In the genomic region with DNA sequence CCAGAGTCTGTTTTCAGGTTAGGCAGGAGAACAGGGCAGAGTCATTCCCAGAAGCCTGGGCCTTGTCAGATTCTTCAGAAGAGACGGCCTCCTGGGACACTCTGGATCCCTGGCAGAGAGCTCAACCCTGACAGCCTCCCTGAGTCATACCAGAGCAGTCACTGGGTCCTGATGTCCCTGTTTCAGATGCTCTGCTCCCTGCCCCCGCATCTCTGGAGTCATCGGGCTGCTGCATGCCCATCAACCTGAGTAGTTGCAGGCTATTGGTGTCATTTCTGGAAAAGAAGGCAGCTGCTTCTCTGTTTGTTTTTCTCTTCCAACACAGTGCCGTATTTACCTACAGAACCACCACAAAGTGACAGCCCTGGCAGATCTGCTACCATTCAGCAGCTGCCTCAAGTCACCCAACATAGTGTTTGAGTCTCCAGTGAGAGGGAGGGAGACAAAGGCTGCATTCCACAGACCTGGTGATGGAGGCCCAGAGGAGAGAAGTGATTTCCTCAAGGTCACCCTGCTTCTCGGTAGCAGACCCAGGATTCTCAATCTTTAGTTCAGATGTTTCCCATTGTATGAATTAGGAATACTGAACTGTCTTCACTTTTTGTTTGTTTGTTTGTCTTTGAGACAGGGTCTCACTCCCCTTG, we compare ENCODE assay signal across 8 cellular contexts.
DNase-seq lines count a peak whose midpoint lies in the region; ATAC-seq lines count a peak whose summit lies in the region.

No MANE protein-coding gene starts in this region.

- peak; percentile 72 for ATAC-seq in HG02678 (IDR thresholded peaks at IDR 0.05; ENCODE audit: unreplicated experiment)
- peak in 1 of 2 donors; percentile 97 for ATAC-seq in left cardiac atrium
- no peak for ATAC-seq in GM18519 (IDR thresholded peaks at IDR 0.05; ENCODE audit: low FRiP score, unreplicated experiment)
- ATAC-seq in sciatic nerve: no peak

- DNase-seq in GM04504 (ENCODE audit: low read depth) (peak; percentile 12), NCI-H510A treated with DMSO at 0.1 percent for 48 hours (lab: John Stamatoyannopoulos, UW) (peak; percentile 90), left cardiac atrium (peak; percentile 38), SW 1271 (lab: John Stamatoyannopoulos, UW) (no peak), KG1 (lab: John Stamatoyannopoulos, UW) (no peak), sciatic nerve (ENCODE audit: low spot score) (no peak)

- intact Hi-C loops in left cardiac atrium (cut with DNase I): no loop called here
- intact Hi-C loops in sciatic nerve (cut with DNase I): no loop called here

Comparison
In these comparisons a context has a peak if more than half of its experiments do, and no peak if none do; other contexts are left out.
1. DNase-seq: peak in GM04504 (single experiment), NCI-H510A treated with DMSO at 0.1 percent for 48 hours (single experiment) and left cardiac atrium (single experiment); none in SW 1271 (0 of 2), KG1 (single experiment) and sciatic nerve (single experiment).